8 cellular contexts compared by ENCODE assay signal in genomic region chr2:145752091-145752806, GRCh38.
A peak's percentile ranks its signal among the peaks of the same experiment; 100 is the strongest.
DNase-seq lines count a peak whose midpoint lies in the region; ATAC-seq and TF ChIP-seq lines count a peak whose summit lies in the region.

No MANE protein-coding gene starts in this region.

- H3K4me1 ChIP-seq in Caco-2 (peaks cover 11% of the 10 kb centered on the region), thymus (ENCODE audit: control insufficient read depth, insufficient read depth, low read length) (no peaks in the 10 kb centered on the region)

- ATAC-seq in GM19467 (IDR thresholded peaks at IDR 0.05; ENCODE audit: unreplicated experiment): peak; percentile 30
- peak; percentile 3 for ATAC-seq in HG03520 (IDR thresholded peaks at IDR 0.05; ENCODE audit: unreplicated experiment)
- no peak for ATAC-seq in activated CD4-positive, CD25-positive, alpha-beta regulatory T cell treated with anti-CD3 and anti-CD28 coated beads, Interleukin-2, amount 50 U/mL, for 24 hours

- H3K9me3 Mint-ChIP-seq in Caco-2 (ENCODE audit: unreplicated experiment): no peaks in the 10 kb centered on the region

- peak overlapping the region; percentile 4 for H3K27ac ChIP-seq in caudate nucleus (ENCODE audit: low read depth, low read length)
- peak overlapping the region; percentile 33 for H3K27ac ChIP-seq in thymus (ENCODE audit: low read depth)

- no peak overlapping the region for H3K27ac Mint-ChIP-seq in Caco-2 (ENCODE audit: unreplicated experiment)

- no peaks in the 10 kb centered on the region for H3K36me3 Mint-ChIP-seq in Caco-2 (ENCODE audit: insufficient read depth, unreplicated experiment)

- intact Hi-C loops in Caco-2 (cut with micrococcal nuclease; ENCODE audit: unreplicated experiment): no loop called here

- no peaks in the 10 kb centered on the region for H3K27me3 Mint-ChIP-seq in Caco-2 (ENCODE audit: insufficient read depth, unreplicated experiment)

- CTCF ChIA-PET in Caco-2 (lab: Charles Lee): interaction anchor here (0.7 to 1.3 kb wide), 4 partner anchors 9 to 780 kb away, joined by 3 to 11 read pairs (median 3); no protein-coding TSS in a partner anchor

- POLR2A ChIA-PET in Caco-2 (lab: Charles Lee): no interaction called here

- WGBS in thymus: 62% methylated on average over 5 of the region's 5 CpGs

- H3K4me1 Mint-ChIP-seq in Caco-2 (ENCODE audit: low read depth, unreplicated experiment): peaks cover 14% of the 10 kb centered on the region

- TF ChIP-seq CTCF in Caco-2 (IDR thresholded peaks at IDR 0.05; ENCODE audit: insufficient read depth in 1 of 2, low read depth in 1 of 2, low read length in 1 of 2, severe bottlenecking in 1 of 2, unreplicated experiment in 1 of 2): peak; percentile 52 to 60

- H3K27me3 ChIP-seq in Caco-2 (replicated peaks; ENCODE audit: control insufficient read depth, insufficient read depth, low read length): no peaks in the 10 kb centered on the region; the same call in 1 of the 2 replicates
- H3K27me3 ChIP-seq in thymus (ENCODE audit: control insufficient read depth, insufficient read depth): no peaks in the 10 kb centered on the region

- DNase-seq in Caco-2: peak in 1 of 2 experiments; percentile 26
- DNase-seq in NCI-H82 treated with DMSO at 0.1 percent for 48 hours (lab: John Stamatoyannopoulos, UW; ENCODE audit: unreplicated experiment): peak; percentile 14
- peak in 13 of 61 donors; percentile 3 to 53 (median 19) for DNase-seq in caudate nucleus (lab: John Stamatoyannopoulos, UW)
- DNase-seq in left kidney (ENCODE audit: low read depth, low spot score): peak; percentile 85

- H3K9me3 ChIP-seq in Caco-2 (no peaks in the 10 kb centered on the region), thymus (ENCODE audit: control insufficient read depth) (no peaks in the 10 kb centered on the region)

- no TSS peak for BruUV-seq in Caco-2 (replicated peaks; lab: Mats Ljungman, UMichigan)

- no peak overlapping the region for H3K4me3 ChIP-seq in Caco-2 (ENCODE audit: low read depth, low read length)
- no peak overlapping the region for H3K4me3 ChIP-seq in thymus (ENCODE audit: low read length)

- H3K36me3 ChIP-seq in Caco-2 (ENCODE audit: control insufficient read depth, insufficient read depth, low read length) (no peaks in the 10 kb centered on the region), thymus (ENCODE audit: control insufficient read depth, insufficient read depth) (no peaks in the 10 kb centered on the region)

- H3K4me3 Mint-ChIP-seq in Caco-2 (ENCODE audit: unreplicated experiment): no peak overlapping the region

Comparison
In these comparisons a context has a peak if more than half of its experiments do, and no peak if none do; other contexts are left out.
1. ATAC-seq: peak in GM19467 (single experiment) and HG03520 (single experiment); none in activated CD4-positive, CD25-positive, alpha-beta regulatory T cell treated with anti-CD3 and anti-CD28 coated beads, Interleukin-2, amount 50 U/mL, for 24 hours (0 of 2).